ENCODE assay signal across 1 cellular context in genomic region chr11:118488480-118489109, GRCh38.
TF ChIP-seq lines count a peak whose summit lies in the region.

No MANE protein-coding gene starts in this region.

TF ChIP-seq in GM12878, 131 proteins besides CTCF, POLR2A, EP300 and RAD21 (continued from another document):
- no peak for TF ChIP-seq ATF2 (IDR thresholded peaks at IDR 0.05; ENCODE audit: low read length)
- TF ChIP-seq BHLHE40 (IDR thresholded peaks at IDR 0.05; ENCODE audit: borderline replicate concordance in 1 of 2, low read depth in 2 of 2, low read length in 1 of 2) = peak; percentile 65 to 76; a peak in 3 of 4 replicates
- 0 out of 2 replicates have a peak, but pooled peaks have one; percentile 66 for TF ChIP-seq STAT1 (conservative IDR thresholded peaks at IDR 0.05)
- TF ChIP-seq YY1 (IDR thresholded peaks at IDR 0.05; ENCODE audit: low read depth, low read length) = 0 out of 2 replicates have a peak, but pooled peaks have one; percentile 28
- TF ChIP-seq POU2F2 (IDR thresholded peaks at IDR 0.05; ENCODE audit: borderline replicate concordance, low read depth, low read length) = 0 out of 3 replicates have a peak, but pooled peaks have one; percentile 34
